In genomic region chr11:45860764-45861510, GRCh38 we compare ENCODE assay signal across 1 cellular context.
TF ChIP-seq lines count a peak whose summit lies in the region.

No MANE protein-coding gene starts in this region.

TF ChIP-seq in IMR-90, 13 proteins besides CTCF, POLR2A, EP300 and RAD21:
- TF ChIP-seq BHLHE40 (IDR thresholded peaks at IDR 0.05; ENCODE audit: low read depth, low read length): no peak
- no peak for TF ChIP-seq CHD1 (IDR thresholded peaks at IDR 0.05; ENCODE audit: low read depth, low read length)
- TF ChIP-seq RCOR1 (IDR thresholded peaks at IDR 0.05; ENCODE audit: insufficient replicate concordance, low read length): no peak
